ENCODE assay signal across 8 cellular contexts in the genomic region with DNA sequence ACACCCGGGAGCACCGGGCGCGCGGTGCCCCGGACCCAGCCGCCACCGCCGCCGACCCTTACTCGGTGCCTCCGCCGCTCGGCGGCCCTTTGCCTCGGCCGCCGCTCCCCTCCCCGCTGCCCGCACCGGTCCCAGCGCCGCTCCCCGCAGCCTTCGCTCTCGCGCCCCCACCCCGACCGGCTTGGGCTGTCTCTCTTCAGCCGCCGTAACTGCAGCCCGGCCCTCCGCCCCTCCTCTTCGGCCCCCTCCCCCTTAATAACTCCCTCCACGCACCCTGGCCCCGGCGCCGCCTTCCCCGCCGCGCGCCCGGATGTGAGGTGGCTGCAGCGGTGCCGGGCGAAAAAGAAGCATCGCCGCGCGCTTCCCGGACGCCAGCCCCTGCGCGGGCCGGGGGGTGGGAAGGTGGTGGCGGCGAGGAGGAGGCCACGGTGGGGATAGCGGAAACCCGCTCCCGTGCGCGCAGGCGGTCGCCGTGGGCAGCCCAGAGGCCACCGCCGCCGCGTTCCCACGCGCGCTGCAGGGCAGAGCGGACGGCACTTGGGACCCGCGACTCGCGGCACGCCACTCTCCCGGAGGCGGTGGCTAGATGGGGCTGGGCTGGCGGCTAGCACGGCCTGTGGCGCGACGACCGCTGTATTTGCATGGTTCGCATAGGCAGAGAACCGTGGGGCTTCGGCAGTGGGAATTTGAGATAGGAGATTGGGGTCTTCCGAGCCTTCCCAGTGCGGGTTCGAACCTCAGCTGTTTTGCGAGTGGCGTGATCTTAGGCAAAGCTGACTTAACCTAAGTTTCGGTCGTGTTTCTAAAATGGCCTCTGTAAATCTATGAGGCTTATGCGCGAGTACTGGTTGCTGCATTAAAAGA. TPM values are rescaled to one million over a fixed set of nuclear protein-coding genes. Genes with fewer than 3 reads are reported as not detected.
DNase-seq lines count a peak whose midpoint lies in the region; ATAC-seq and TF ChIP-seq lines count a peak whose summit lies in the region.

A gene with protein sequence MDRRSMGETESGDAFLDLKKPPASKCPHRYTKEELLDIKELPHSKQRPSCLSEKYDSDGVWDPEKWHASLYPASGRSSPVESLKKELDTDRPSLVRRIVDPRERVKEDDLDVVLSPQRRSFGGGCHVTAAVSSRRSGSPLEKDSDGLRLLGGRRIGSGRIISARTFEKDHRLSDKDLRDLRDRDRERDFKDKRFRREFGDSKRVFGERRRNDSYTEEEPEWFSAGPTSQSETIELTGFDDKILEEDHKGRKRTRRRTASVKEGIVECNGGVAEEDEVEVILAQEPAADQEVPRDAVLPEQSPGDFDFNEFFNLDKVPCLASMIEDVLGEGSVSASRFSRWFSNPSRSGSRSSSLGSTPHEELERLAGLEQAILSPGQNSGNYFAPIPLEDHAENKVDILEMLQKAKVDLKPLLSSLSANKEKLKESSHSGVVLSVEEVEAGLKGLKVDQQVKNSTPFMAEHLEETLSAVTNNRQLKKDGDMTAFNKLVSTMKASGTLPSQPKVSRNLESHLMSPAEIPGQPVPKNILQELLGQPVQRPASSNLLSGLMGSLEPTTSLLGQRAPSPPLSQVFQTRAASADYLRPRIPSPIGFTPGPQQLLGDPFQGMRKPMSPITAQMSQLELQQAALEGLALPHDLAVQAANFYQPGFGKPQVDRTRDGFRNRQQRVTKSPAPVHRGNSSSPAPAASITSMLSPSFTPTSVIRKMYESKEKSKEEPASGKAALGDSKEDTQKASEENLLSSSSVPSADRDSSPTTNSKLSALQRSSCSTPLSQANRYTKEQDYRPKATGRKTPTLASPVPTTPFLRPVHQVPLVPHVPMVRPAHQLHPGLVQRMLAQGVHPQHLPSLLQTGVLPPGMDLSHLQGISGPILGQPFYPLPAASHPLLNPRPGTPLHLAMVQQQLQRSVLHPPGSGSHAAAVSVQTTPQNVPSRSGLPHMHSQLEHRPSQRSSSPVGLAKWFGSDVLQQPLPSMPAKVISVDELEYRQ (minus strand): TSS at position 211 of the 864 bp plus-strand sequence. CDS start 1,124 bp downstream, outside the sequence.

- no peak for TF ChIP-seq CTCF in AG10803 (conservative IDR thresholded peaks at IDR 0.05; ENCODE audit: low read length)

- H3K4me2 ChIP-seq in mesenchymal stem cell (ENCODE audit: low read length, poor library complexity, severe bottlenecking): peak within 1 kb of the TSS; percentile 96

- no peak within 1 kb of the TSS for H2AK5ac ChIP-seq in mesenchymal stem cell (ENCODE audit: low read length, severe bottlenecking)

- H3K18ac ChIP-seq in mesenchymal stem cell (ENCODE audit: low read depth in 1 of 2, low read length in 2 of 2): peak within 1 kb of the TSS; percentile 86 to 92

- H3K36me3 ChIP-seq in effector memory CD4-positive, alpha-beta T cell (ENCODE audit: control insufficient read depth, insufficient read depth, low read length): no peaks in the 10 kb centered on the region
- H3K36me3 ChIP-seq in mesenchymal stem cell (ENCODE audit: control insufficient read depth in 1 of 2, insufficient read depth in 2 of 2, low read depth in 1 of 2, low read length in 2 of 2): peaks cover 17 to 27% of the 10 kb centered on the region in 2 experiments

- no peaks in the 10 kb centered on the region for H3K27me3 ChIP-seq in effector memory CD4-positive, alpha-beta T cell (replicated peaks; ENCODE audit: control insufficient read depth, insufficient read depth, low read length, poor library complexity, severe bottlenecking)
- H3K27me3 ChIP-seq in mesenchymal stem cell (ENCODE audit: control insufficient read depth in 1 of 2, insufficient read depth in 1 of 2, low read length in 2 of 2): no peaks in the 10 kb centered on the region

- ATAC-seq in GM19035 (IDR thresholded peaks at IDR 0.05; ENCODE audit: unreplicated experiment) (peak; percentile 32), HG03442 (IDR thresholded peaks at IDR 0.05; ENCODE audit: unreplicated experiment) (peak; percentile 34)

- H3K4me1 ChIP-seq in effector memory CD4-positive, alpha-beta T cell (ENCODE audit: control insufficient read depth, insufficient read depth, low read length, poor library complexity, severe bottlenecking): peaks cover 22% of the 10 kb centered on the region
- H3K4me1 ChIP-seq in mesenchymal stem cell (ENCODE audit: control insufficient read depth, insufficient read depth, low read depth, low read length): peaks cover 5% of the 10 kb centered on the region

- H4K8ac ChIP-seq in mesenchymal stem cell (ENCODE audit: low read length): peak within 1 kb of the TSS; percentile 90

- H3K23ac ChIP-seq in mesenchymal stem cell (ENCODE audit: low read length in 2 of 2): peak within 1 kb of the TSS; percentile 49 to 66

- peak; percentile 85 for DNase-seq in AG10803 (ENCODE audit: low read depth)
- DNase-seq in NK-92 treated with Interleukin-12 subunit alpha and Interleukin-12 subunit beta, amount 100 ng/mL, for 24 hours (lab: John Stamatoyannopoulos, UW): peak; percentile 68
- DNase-seq in activated CD8-positive, alpha-beta memory T cell treated with anti-CD3 and anti-CD28 coated beads for 4 hours (ENCODE audit: low read depth in 2 of 2): peak; percentile 62 to 63
- peak; percentile 76 to 77 (median 77) for DNase-seq in effector memory CD4-positive, alpha-beta T cell
- peak; percentile 87 for DNase-seq in mesenchymal stem cell
- DNase-seq in stimulated activated CD8-positive, alpha-beta memory T cell treated with anti-CD3 and anti-CD28 coated beads, Interleukin-12 subunit alpha, Interleukin-12 subunit beta, amount 100 ng/mL, for 1 hour (ENCODE audit: low read depth): peak; percentile 66

- peak within 1 kb of the TSS; percentile 56 to 98 for H2BK12ac ChIP-seq in mesenchymal stem cell (ENCODE audit: low read length in 2 of 2)

- peak within 1 kb of the TSS; percentile 90 for H3K27ac ChIP-seq in effector memory CD4-positive, alpha-beta T cell (ENCODE audit: insufficient read depth, low read length, poor library complexity, severe bottlenecking)
- peak within 1 kb of the TSS; percentile 96 for H3K27ac ChIP-seq in mesenchymal stem cell (ENCODE audit: low read length, poor library complexity, severe bottlenecking)

- no peaks in the 10 kb centered on the region for H3K9me3 ChIP-seq in effector memory CD4-positive, alpha-beta T cell (ENCODE audit: control insufficient read depth, low read length)
- no peaks in the 10 kb centered on the region for H3K9me3 ChIP-seq in mesenchymal stem cell (ENCODE audit: control insufficient read depth, low read length)

- peak within 1 kb of the TSS in 1 of 2 experiments; percentile 96 for H3K14ac ChIP-seq in mesenchymal stem cell (ENCODE audit: low read length in 2 of 2)

- peak within 1 kb of the TSS; percentile 82 to 98 for H3K4ac ChIP-seq in mesenchymal stem cell (ENCODE audit: low read depth in 1 of 2, low read length in 2 of 2)

- peak within 1 kb of the TSS; percentile 92 for H2BK120ac ChIP-seq in mesenchymal stem cell (ENCODE audit: low read depth, low read length)

- peak within 1 kb of the TSS; percentile 99 for H4K91ac ChIP-seq in mesenchymal stem cell (ENCODE audit: low read length)

- peak within 1 kb of the TSS; percentile 92 for H3K9ac ChIP-seq in mesenchymal stem cell (ENCODE audit: low read length)

- H3K4me3 ChIP-seq in AG10803 (ENCODE audit: low read length) (peak within 1 kb of the TSS; percentile 91), mesenchymal stem cell (ENCODE audit: insufficient read depth in 1 of 2, low read depth in 1 of 2, low read length in 2 of 2) (peak within 1 kb of the TSS; percentile 97 to 98)
- H3K4me3 ChIP-seq in effector memory CD4-positive, alpha-beta T cell (ENCODE audit: insufficient read depth, low read depth, low read length, poor library complexity, severe bottlenecking): peak within 1 kb of the TSS; percentile 85

- H2BK5ac ChIP-seq in mesenchymal stem cell (ENCODE audit: low read depth, low read length, poor library complexity, severe bottlenecking): peak within 1 kb of the TSS; percentile 100

- peak within 1 kb of the TSS; percentile 95 for H2AFZ ChIP-seq in mesenchymal stem cell (ENCODE audit: low read depth, low read length)

- H3K79me1 ChIP-seq in mesenchymal stem cell (replicated peaks; ENCODE audit: low read length, poor library complexity, severe bottlenecking): peaks cover 11% of the 10 kb centered on the region

- H2BK15ac ChIP-seq in mesenchymal stem cell (ENCODE audit: low read depth, poor library complexity, severe bottlenecking): peak within 1 kb of the TSS; percentile 98

- under 1% methylated on average over 89 of the region's 100 CpGs for WGBS in mesenchymal stem cell

RNA-seq across cellular contexts. Expression of the gene that starts here (rescaled TPM):
- 15.3 TPM for polyA plus RNA-seq in mesenchymal stem cell (2013, experiment 1 of 2)
- 15.2 TPM for polyA plus RNA-seq in mesenchymal stem cell (2013, experiment 2 of 2)

Comparison
In these comparisons a context has a peak if more than half of its experiments do, and no peak if none do; other contexts are left out.
1. Peak in every context shown above with its lines: DNase-seq, ATAC-seq, H3K4me3 ChIP-seq and H3K27ac ChIP-seq.